1 cellular context compared by ENCODE assay signal in the genomic region with DNA sequence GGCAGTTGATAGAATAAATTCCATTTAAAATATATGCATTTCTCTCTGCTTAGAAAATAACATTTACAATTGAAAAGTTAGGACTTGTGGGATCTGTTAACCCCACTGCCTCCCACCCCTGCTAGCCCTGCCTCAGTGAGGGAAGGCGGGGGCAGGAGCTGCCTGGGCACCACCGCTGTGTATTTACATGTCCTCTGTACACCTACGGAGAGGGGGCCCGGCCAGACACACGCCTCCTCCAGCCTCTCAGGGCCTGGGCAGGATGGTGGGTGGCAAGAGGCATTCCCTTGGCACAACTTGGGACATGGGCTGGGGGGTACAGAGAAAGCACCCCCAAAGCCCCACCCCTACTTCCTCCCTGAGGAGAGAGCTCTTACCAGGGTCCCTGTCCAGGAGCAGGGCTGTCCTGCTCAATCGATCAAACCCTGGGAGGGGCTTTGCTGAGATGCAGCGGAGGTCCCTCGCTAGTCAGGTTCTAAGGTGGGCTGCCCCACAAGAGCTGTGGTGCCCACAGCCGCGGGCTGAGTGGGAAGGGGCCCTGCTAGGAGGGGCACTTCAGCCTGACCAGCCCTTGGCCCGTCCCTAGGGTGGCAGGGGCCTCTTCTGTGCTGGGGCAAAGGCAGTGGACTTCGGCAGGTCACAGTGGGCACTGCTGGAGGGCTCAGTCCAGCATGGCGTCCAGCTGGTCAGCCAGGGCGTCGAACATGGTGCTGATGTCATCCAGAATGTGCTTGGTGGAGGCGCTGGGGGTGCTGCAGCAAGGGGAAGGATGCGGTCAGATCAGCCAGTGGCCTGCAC.
TF ChIP-seq lines count a peak whose summit lies in the region.

No MANE protein-coding gene starts in this region.

TF ChIP-seq in H1, 55 proteins besides CTCF, POLR2A, EP300 and RAD21:
- peak; percentile 26; the same call in 1 of the 2 replicates for TF ChIP-seq POLR2AphosphoS5 (IDR thresholded peaks at IDR 0.05; ENCODE audit: low read depth, low read length)
- no peak for TF ChIP-seq TEAD4 (IDR thresholded peaks at IDR 0.05; ENCODE audit: low read depth, low read length)
